Comparison of ENCODE assay signal across 30 cellular contexts in genomic region chr2:70956141-70956540, GRCh38. TPM values are rescaled to one million over a fixed set of nuclear protein-coding genes. Genes with fewer than 3 reads are reported as not detected.
"Had no signal": no experiment of that assay in that cellular context is flagged by ENCODE, and none has a peak within 500 bp of the region (broad histone marks: within the 10 kb centered on the region; RNA-seq: fewer than 3 reads in every experiment).

No MANE protein-coding gene starts in this region.

- H3K4me3 ChIP-seq: ascending aorta, breast epithelium, cardiac muscle cell, coronary artery, dorsolateral prefrontal cortex, heart left ventricle had no signal

- H3K27me3 ChIP-seq: ascending aorta, breast epithelium had no signal

- H3K4me1 ChIP-seq: ascending aorta, breast epithelium, heart left ventricle had no signal

- H3K36me3 ChIP-seq: ascending aorta, breast epithelium, cardiac muscle cell, heart left ventricle had no signal

- H3K27ac ChIP-seq: ascending aorta, breast epithelium, cardiac muscle cell, coronary artery, dorsolateral prefrontal cortex, heart left ventricle had no signal

- DNase-seq: activated CD4-positive, alpha-beta T cell treated with anti-CD3 and anti-CD28 coated beads for 36 hours; activated CD4-positive, alpha-beta T cell treated with anti-CD3 and anti-CD28 coated beads, Interleukin-2, amount 10 ng/mL, durations not matched to agents 24 days and 14 days; activated CD4-positive, CD25-positive, alpha-beta regulatory T cell; activated CD4-positive, CD25-positive, alpha-beta regulatory T cell treated with anti-CD3 and anti-CD28 coated beads, Interleukin-2, amount 50 U/mL, for 72 hours; activated CD8-positive, alpha-beta memory T cell treated with anti-CD3 and anti-CD28 coated beads, Interleukin-2, amount 50 U/mL, for 4 hours; activated gamma-delta T cell; activated naive CD4-positive, alpha-beta T cell; activated naive CD4-positive, alpha-beta T cell treated with anti-CD3 and anti-CD28 coated beads, Interleukin-2, amount 10 ng/mL, durations not matched to agents 7 days and 5 days; activated naive CD8-positive, alpha-beta T cell treated with anti-CD3 and anti-CD28 coated beads, Interleukin-2, amount 10 ng/mL, durations not matched to agents 7 days and 5 days; activated T-cell treated with anti-CD3 and anti-CD28 coated beads for 4 hours; activated T-cell treated with anti-CD3 and anti-CD28 coated beads, Interleukin-2, amount 50 U/mL, for 24 hours; dorsolateral prefrontal cortex; effector memory CD4-positive, alpha-beta T cell; endodermal cell; foreskin fibroblast; heart left ventricle; T-helper 2 cell had no signal

- ATAC-seq: activated CD4-positive, alpha-beta T cell treated with anti-CD3 and anti-CD28 coated beads for 36 hours; activated CD8-positive, alpha-beta memory T cell treated with anti-CD3 and anti-CD28 coated beads, Interleukin-2, amount 10 ng/mL, durations not matched to agents 7 days and 5 days; activated naive CD4-positive, alpha-beta T cell treated with anti-CD3 and anti-CD28 coated beads, Interleukin-2, amount 50 U/mL, for 72 hours; activated T-helper 17 cell treated with anti-CD3 and anti-CD28 coated beads, Interleukin-2, amount 50 U/mL, for 72 hours; esophagus mucosa; heart left ventricle had no signal

- H3K9me3 ChIP-seq: ascending aorta, breast epithelium, heart left ventricle had no signal

RNA-seq across cellular contexts. Expression of gene ATP6V1B1, which starts 20.4 kb away (rescaled TPM):
- total RNA-seq: activated CD4-positive, alpha-beta memory T cell treated with anti-CD3 and anti-CD28 coated beads for 36 hours; activated CD4-positive, alpha-beta T cell treated with anti-CD3 and anti-CD28 coated beads for 36 hours; activated CD4-positive, alpha-beta T cell treated with anti-CD3 and anti-CD28 coated beads, Interleukin-2, amount 10 ng/mL, durations not matched to agents 24 days and 14 days; activated CD8-positive, alpha-beta memory T cell treated with anti-CD3 and anti-CD28 coated beads for 36 hours; activated CD8-positive, alpha-beta memory T cell treated with anti-CD3 and anti-CD28 coated beads, Interleukin-2, amount 10 ng/mL, durations not matched to agents 7 days and 5 days; activated naive CD8-positive, alpha-beta T cell treated with anti-CD3 and anti-CD28 coated beads, Interleukin-2, amount 10 ng/mL, durations not matched to agents 7 days and 5 days; activated T-helper 17 cell treated with anti-CD3 and anti-CD28 coated beads, Interleukin-2, amount 50 U/mL, for 72 hours; ascending aorta; cerebellum; endodermal cell; frontal cortex; T-helper 1 cell treated with Interleukin-12 subunit alpha and Interleukin-12 subunit beta and Interleukin-4 antibody, amounts not matched to agents 30 ng/mL and 1 ng/mL, for 36 hours had no signal
- polyA plus RNA-seq: cardiac muscle cell had no signal

RNA-seq across cellular contexts. Expression of gene ANKRD53, which starts 22.3 kb away (rescaled TPM):
- total RNA-seq: activated CD4-positive, alpha-beta memory T cell treated with anti-CD3 and anti-CD28 coated beads for 36 hours; activated CD4-positive, alpha-beta T cell treated with anti-CD3 and anti-CD28 coated beads, Interleukin-2, amount 10 ng/mL, durations not matched to agents 24 days and 14 days; activated CD8-positive, alpha-beta memory T cell treated with anti-CD3 and anti-CD28 coated beads for 36 hours; activated CD8-positive, alpha-beta memory T cell treated with anti-CD3 and anti-CD28 coated beads, Interleukin-2, amount 10 ng/mL, durations not matched to agents 7 days and 5 days; T-helper 1 cell treated with Interleukin-12 subunit alpha and Interleukin-12 subunit beta and Interleukin-4 antibody, amounts not matched to agents 30 ng/mL and 1 ng/mL, for 36 hours had no signal

RNA-seq across cellular contexts. Expression of gene VAX2, which starts 55.8 kb away (rescaled TPM):
- total RNA-seq: activated CD4-positive, alpha-beta memory T cell treated with anti-CD3 and anti-CD28 coated beads for 36 hours; activated CD4-positive, alpha-beta T cell treated with anti-CD3 and anti-CD28 coated beads for 36 hours; activated CD4-positive, alpha-beta T cell treated with anti-CD3 and anti-CD28 coated beads, Interleukin-2, amount 10 ng/mL, durations not matched to agents 24 days and 14 days; activated CD8-positive, alpha-beta memory T cell treated with anti-CD3 and anti-CD28 coated beads for 36 hours; activated CD8-positive, alpha-beta memory T cell treated with anti-CD3 and anti-CD28 coated beads, Interleukin-2, amount 10 ng/mL, durations not matched to agents 7 days and 5 days; activated naive CD8-positive, alpha-beta T cell treated with anti-CD3 and anti-CD28 coated beads, Interleukin-2, amount 10 ng/mL, durations not matched to agents 7 days and 5 days; activated T-helper 17 cell treated with anti-CD3 and anti-CD28 coated beads, Interleukin-2, amount 50 U/mL, for 72 hours; cardiac muscle cell; frontal cortex; T-helper 1 cell treated with Interleukin-12 subunit alpha and Interleukin-12 subunit beta and Interleukin-4 antibody, amounts not matched to agents 30 ng/mL and 1 ng/mL, for 36 hours had no signal
- polyA plus RNA-seq: cardiac muscle cell had no signal
